10 cellular contexts compared by ENCODE assay signal in genomic region chr21:41895643-41896493, GRCh38. TPM values are rescaled to one million over a fixed set of nuclear protein-coding genes. Genes with fewer than 3 reads are reported as not detected.
DNase-seq lines count a peak whose midpoint lies in the region; ATAC-seq and TF ChIP-seq lines count a peak whose summit lies in the region.
"Had no signal": no experiment of that assay in that cellular context is flagged by ENCODE, and none has a peak within 500 bp of the region (broad histone marks: within the 10 kb centered on the region; RNA-seq: fewer than 3 reads in every experiment).

No MANE protein-coding gene starts in this region.

- H3K27ac Mint-ChIP-seq in activated T-helper 1 cell treated with anti-CD3 and anti-CD28 coated beads, Interleukin-12 subunit alpha, Interleukin-12 subunit beta, Interleukin-2, Interleukin-4 antibody, amounts not matched to agents 30 ng/mL and 10 ng/mL and 1 ng/mL, durations not matched to agents 14 hours and 24 hours and 36 hours, result no peak overlapping the region
- H3K27ac Mint-ChIP-seq in activated T-helper 2 cell treated with anti-CD3 and anti-CD28 coated beads, Interferon-gamma antibody, Interleukin-2, Interleukin-4, amounts not matched to agents 10 μg/mL and 5 μg/mL and 100 μg/mL, durations not matched to agents 14 hours and 24 hours and 36 hours, result peak overlapping the region; percentile 71
- no peak overlapping the region for H3K27ac Mint-ChIP-seq in memory B cell

- no peak overlapping the region for H3K4me3 Mint-ChIP-seq in activated T-helper 1 cell treated with anti-CD3 and anti-CD28 coated beads, Interleukin-12 subunit alpha, Interleukin-12 subunit beta, Interleukin-2, Interleukin-4 antibody, amounts not matched to agents 30 ng/mL and 10 ng/mL and 1 ng/mL, durations not matched to agents 14 hours and 24 hours and 36 hours
- no peak overlapping the region for H3K4me3 Mint-ChIP-seq in activated T-helper 2 cell treated with anti-CD3 and anti-CD28 coated beads, Interferon-gamma antibody, Interleukin-2, Interleukin-4, amounts not matched to agents 10 μg/mL and 5 μg/mL and 100 μg/mL, durations not matched to agents 14 hours and 24 hours and 36 hours (ENCODE audit: low read depth)
- H3K4me3 Mint-ChIP-seq in memory B cell, result peak overlapping the region; percentile 2

- in situ Hi-C loops in transverse colon (cut with MboI; ENCODE audit: low pct_ligation_motif_present in 1 of 4, low pct_unique_long_range_greater_than_20kb in 1 of 4, low sequenced_read_pairs in 3 of 4), result no loop called here

- ATAC-seq in memory B cell (ENCODE audit: low read depth) (peak; percentile 92), GM18907 (IDR thresholded peaks at IDR 0.05; ENCODE audit: unreplicated experiment) (no peak)

- TF ChIP-seq EP300 in transverse colon (IDR thresholded peaks at IDR 0.05; ENCODE audit: low read depth), result no peak

- H3K36me3 Mint-ChIP-seq in activated T-helper 1 cell treated with anti-CD3 and anti-CD28 coated beads, Interleukin-12 subunit alpha, Interleukin-12 subunit beta, Interleukin-2, Interleukin-4 antibody, amounts not matched to agents 30 ng/mL and 10 ng/mL and 1 ng/mL, durations not matched to agents 14 hours and 24 hours and 36 hours (ENCODE audit: low read depth), result no peaks in the 10 kb centered on the region
- H3K36me3 Mint-ChIP-seq in activated T-helper 2 cell treated with anti-CD3 and anti-CD28 coated beads, Interferon-gamma antibody, Interleukin-2, Interleukin-4, amounts not matched to agents 10 μg/mL and 5 μg/mL and 100 μg/mL, durations not matched to agents 14 hours and 24 hours and 36 hours (ENCODE audit: low read depth), result peaks cover 14% of the 10 kb centered on the region
- peaks cover 9% of the 10 kb centered on the region for H3K36me3 Mint-ChIP-seq in memory B cell

- H3K27me3 Mint-ChIP-seq in activated T-helper 1 cell treated with anti-CD3 and anti-CD28 coated beads, Interleukin-12 subunit alpha, Interleukin-12 subunit beta, Interleukin-2, Interleukin-4 antibody, amounts not matched to agents 30 ng/mL and 10 ng/mL and 1 ng/mL, durations not matched to agents 14 hours and 24 hours and 36 hours (ENCODE audit: insufficient read depth), result no peaks in the 10 kb centered on the region
- H3K27me3 Mint-ChIP-seq in activated T-helper 2 cell treated with anti-CD3 and anti-CD28 coated beads, Interferon-gamma antibody, Interleukin-2, Interleukin-4, amounts not matched to agents 10 μg/mL and 5 μg/mL and 100 μg/mL, durations not matched to agents 14 hours and 24 hours and 36 hours (ENCODE audit: low read depth), result no peaks in the 10 kb centered on the region
- H3K27me3 Mint-ChIP-seq in memory B cell, result no peaks in the 10 kb centered on the region

- H3K9me3 Mint-ChIP-seq in activated T-helper 1 cell treated with anti-CD3 and anti-CD28 coated beads, Interleukin-12 subunit alpha, Interleukin-12 subunit beta, Interleukin-2, Interleukin-4 antibody, amounts not matched to agents 30 ng/mL and 10 ng/mL and 1 ng/mL, durations not matched to agents 14 hours and 24 hours and 36 hours, result no peaks in the 10 kb centered on the region
- H3K9me3 Mint-ChIP-seq in activated T-helper 2 cell treated with anti-CD3 and anti-CD28 coated beads, Interferon-gamma antibody, Interleukin-2, Interleukin-4, amounts not matched to agents 10 μg/mL and 5 μg/mL and 100 μg/mL, durations not matched to agents 14 hours and 24 hours and 36 hours, result no peaks in the 10 kb centered on the region
- no peaks in the 10 kb centered on the region for H3K9me3 Mint-ChIP-seq in memory B cell

- TF ChIP-seq CTCF in transverse colon (IDR thresholded peaks at IDR 0.05), result no peak

- peaks cover 26% of the 10 kb centered on the region for H3K4me1 Mint-ChIP-seq in activated T-helper 1 cell treated with anti-CD3 and anti-CD28 coated beads, Interleukin-12 subunit alpha, Interleukin-12 subunit beta, Interleukin-2, Interleukin-4 antibody, amounts not matched to agents 30 ng/mL and 10 ng/mL and 1 ng/mL, durations not matched to agents 14 hours and 24 hours and 36 hours (ENCODE audit: low read depth)
- H3K4me1 Mint-ChIP-seq in activated T-helper 2 cell treated with anti-CD3 and anti-CD28 coated beads, Interferon-gamma antibody, Interleukin-2, Interleukin-4, amounts not matched to agents 10 μg/mL and 5 μg/mL and 100 μg/mL, durations not matched to agents 14 hours and 24 hours and 36 hours (ENCODE audit: low read depth), result peaks cover 28% of the 10 kb centered on the region
- H3K4me1 Mint-ChIP-seq in memory B cell, result peaks cover 4% of the 10 kb centered on the region

- DNase-seq in activated T-helper 1 cell treated with Interleukin-2 at 50 U/mL for 16 hours (ENCODE audit: low read depth), result peak; percentile 33
- no peak for DNase-seq in activated T-helper 1 cell treated with anti-CD3 and anti-CD28 coated beads, Interleukin-12 subunit alpha, Interleukin-12 subunit beta, Interleukin-2, Interleukin-4 antibody, amounts not matched to agents 30 ng/mL and 10 ng/mL and 1 ng/mL, durations not matched to agents 14 hours and 24 hours and 36 hours (ENCODE audit: low spot score)
- peak; percentile 28 for DNase-seq in activated T-helper 2 cell treated with anti-CD3 and anti-CD28 coated beads, Interferon-gamma antibody, Interleukin-2, Interleukin-4, amounts not matched to agents 10 μg/mL and 5 μg/mL and 100 μg/mL, durations not matched to agents 14 hours and 24 hours and 36 hours (ENCODE audit: low spot score)
- DNase-seq in memory B cell (ENCODE audit: low spot score in 2 of 2), result peak in 1 of 2 donors; percentile 11
- DNase-seq in transverse colon, result peak; percentile 32
- DNase-seq in OCI-M2 (lab: John Stamatoyannopoulos, UW; ENCODE audit: unreplicated experiment), result no peak
- no peak for DNase-seq in cerebellum (ENCODE audit: low spot score)
- DNase-seq: left cardiac atrium, NCI-H187 treated with DMSO at 0.1 percent for 48 hours had no signal

- no peak for TF ChIP-seq POLR2A in transverse colon (IDR thresholded peaks at IDR 0.05)

- WGBS in transverse colon (ENCODE audit: low coverage in 1 of 2), 2 donors, result 67 to 70% methylated on average over 10 to 22 of the region's 22 CpGs

- peaks cover 0 to 7% (median 0%) of the 10 kb centered on the region in 4 donors for H3K4me1 ChIP-seq in transverse colon

- no peaks in the 10 kb centered on the region for H3K9me3 ChIP-seq in transverse colon

- intact Hi-C loops in activated T-helper 1 cell treated with anti-CD3 and anti-CD28 coated beads, Interleukin-12 subunit alpha, Interleukin-12 subunit beta, Interleukin-2, Interleukin-4 antibody, amounts not matched to agents 30 ng/mL and 10 ng/mL and 1 ng/mL, durations not matched to agents 14 hours and 24 hours and 36 hours (cut with micrococcal nuclease), result no loop called here
- intact Hi-C loops in activated T-helper 2 cell treated with anti-CD3 and anti-CD28 coated beads, Interferon-gamma antibody, Interleukin-2, Interleukin-4, amounts not matched to agents 10 μg/mL and 5 μg/mL and 100 μg/mL, durations not matched to agents 14 hours and 24 hours and 36 hours (cut with micrococcal nuclease), result no loop called here
- intact Hi-C loops in transverse colon (cut with DNase I; ENCODE audit: low total_unique reads), result no loop called here

- H3K36me3 ChIP-seq in transverse colon, result peaks cover 0 to 2% (median 0%) of the 10 kb centered on the region in 4 donors

- no peak overlapping the region for H3K4me3 ChIP-seq in transverse colon

- no peak overlapping the region for H3K27ac ChIP-seq in transverse colon

- H3K27me3 ChIP-seq in transverse colon, result no peaks in the 10 kb centered on the region

RNA-seq across cellular contexts. Expression of gene PRDM15, which starts 16.7 kb away (rescaled TPM):
- total RNA-seq in activated T-helper 1 cell treated with anti-CD3 and anti-CD28 coated beads, Interleukin-12 subunit alpha, Interleukin-12 subunit beta, Interleukin-2, Interleukin-4 antibody, amounts not matched to agents 30 ng/mL and 10 ng/mL and 1 ng/mL, durations not matched to agents 14 hours and 24 hours and 36 hours, result 18.1 and 18.4 TPM in 2 replicates
- 16.2 and 18.2 TPM in 2 replicates for total RNA-seq in activated T-helper 2 cell treated with anti-CD3 and anti-CD28 coated beads, Interferon-gamma antibody, Interleukin-2, Interleukin-4, amounts not matched to agents 10 μg/mL and 5 μg/mL and 100 μg/mL, durations not matched to agents 14 hours and 24 hours and 36 hours
- 10 to 100 TPM in 2 of 4 donors, 1 to 10 TPM in 2; 6.4 to 88.4 (median 21.1) TPM for total RNA-seq in transverse colon
- total RNA-seq in cerebellum, result 8.2 TPM

RNA-seq across cellular contexts. Expression of gene C2CD2, which starts 58.0 kb away (rescaled TPM):
- 9.5 and 10.2 TPM in 2 replicates for total RNA-seq in activated T-helper 1 cell treated with anti-CD3 and anti-CD28 coated beads, Interleukin-12 subunit alpha, Interleukin-12 subunit beta, Interleukin-2, Interleukin-4 antibody, amounts not matched to agents 30 ng/mL and 10 ng/mL and 1 ng/mL, durations not matched to agents 14 hours and 24 hours and 36 hours
- total RNA-seq in activated T-helper 2 cell treated with anti-CD3 and anti-CD28 coated beads, Interferon-gamma antibody, Interleukin-2, Interleukin-4, amounts not matched to agents 10 μg/mL and 5 μg/mL and 100 μg/mL, durations not matched to agents 14 hours and 24 hours and 36 hours, result 8.6 and 11.1 TPM in 2 replicates
- total RNA-seq in transverse colon, result 10 to 100 TPM in 1 of 4 donors, 1 to 10 TPM in 3; 3.0 to 15.7 (median 7.4) TPM
- 16.4 TPM for total RNA-seq in cerebellum

Comparison
In these comparisons a context has a peak if more than half of its experiments do, and no peak if none do; other contexts are left out.
1. DNase-seq: peak in activated T-helper 1 cell treated with Interleukin-2 at 50 U/mL for 16 hours (single experiment), activated T-helper 2 cell treated with anti-CD3 and anti-CD28 coated beads, Interferon-gamma antibody, Interleukin-2, Interleukin-4, amounts not matched to agents 10 μg/mL and 5 μg/mL and 100 μg/mL, durations not matched to agents 14 hours and 24 hours and 36 hours (single experiment) and transverse colon (single experiment); none in activated T-helper 1 cell treated with anti-CD3 and anti-CD28 coated beads, Interleukin-12 subunit alpha, Interleukin-12 subunit beta, Interleukin-2, Interleukin-4 antibody, amounts not matched to agents 30 ng/mL and 10 ng/mL and 1 ng/mL, durations not matched to agents 14 hours and 24 hours and 36 hours (single experiment), OCI-M2 (single experiment) and cerebellum (single experiment).